10 cellular contexts compared by ENCODE assay signal in the genomic region with DNA sequence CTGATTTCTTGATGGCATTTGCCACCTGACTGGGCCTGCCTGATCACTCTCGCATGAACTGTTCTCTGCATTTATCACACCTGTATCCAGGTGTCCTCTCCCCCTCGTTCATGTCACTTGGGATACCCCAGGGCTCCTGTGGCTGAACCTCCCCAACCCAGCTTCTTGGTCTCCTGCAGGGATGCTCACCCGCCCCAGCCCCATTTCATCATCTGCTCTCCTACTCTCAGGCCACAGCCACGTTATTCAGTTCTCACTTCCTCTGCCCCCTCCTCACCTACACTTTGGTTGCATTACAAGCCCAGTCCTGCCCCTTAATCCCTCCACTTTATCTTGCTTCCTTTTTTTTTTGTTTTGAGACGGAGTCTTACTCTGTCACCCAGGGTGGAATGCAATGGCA. TPM values are rescaled to one million over a fixed set of nuclear protein-coding genes. Genes with fewer than 3 reads are reported as not detected.
DNase-seq lines count a peak whose midpoint lies in the region; ATAC-seq and TF ChIP-seq lines count a peak whose summit lies in the region.
"Had no signal": no experiment of that assay in that cellular context is flagged by ENCODE, and none has a peak within 500 bp of the region (broad histone marks: within the 10 kb centered on the region; RNA-seq: fewer than 3 reads in every experiment).

No MANE protein-coding gene starts in this region.

- no peaks in the 10 kb centered on the region for H3K79me2 ChIP-seq in PC-3 (ENCODE audit: low read length)

- no peak overlapping the region for H2BK15ac ChIP-seq in IMR-90 (ENCODE audit: low read depth, low read length)

- H3K4me2 ChIP-seq in IMR-90 (ENCODE audit: low read depth, low read length) (no peak overlapping the region), PC-3 (ENCODE audit: low read length) (no peak overlapping the region)

- no peaks in the 10 kb centered on the region for H3F3A ChIP-seq in PC-3 (ENCODE audit: low read length, unreplicated experiment)

- TF ChIP-seq CTCF in IMR-90 (conservative IDR thresholded peaks at IDR 0.05; ENCODE audit: low read depth, low read length) (no peak), PC-3 (conservative IDR thresholded peaks at IDR 0.05; ENCODE audit: low read depth, low read length) (no peak), foreskin keratinocyte (conservative IDR thresholded peaks at IDR 0.05) (no peak)

- no peaks in the 10 kb centered on the region for H3K9me1 ChIP-seq in IMR-90 (ENCODE audit: insufficient read depth, low read length)

- H3K56ac ChIP-seq in IMR-90 (ENCODE audit: extremely low read depth, insufficient read depth, low read length): no peak overlapping the region

- BruUV-seq in IMR-90 (replicated peaks; lab: Mats Ljungman, UMichigan) (no TSS peak), PC-3 (replicated peaks; lab: Mats Ljungman, UMichigan) (no TSS peak)

- no peak overlapping the region for H2BK20ac ChIP-seq in IMR-90 (ENCODE audit: low read depth, low read length)

- H3K27me3 ChIP-seq in IMR-90 (ENCODE audit: control insufficient read depth, insufficient read depth, low read length) (peaks cover 4% of the 10 kb centered on the region; the same call in 1 of the 2 replicates), PC-3 (ENCODE audit: low read length) (no peaks in the 10 kb centered on the region), foreskin keratinocyte (peaks cover 4% of the 10 kb centered on the region)
- H3K27me3 ChIP-seq: ovary had no signal

- TF ChIP-seq POLR2A in IMR-90 (IDR thresholded peaks at IDR 0.05; ENCODE audit: low read depth, low read length): no peak

- H3K36me3 ChIP-seq in IMR-90 (ENCODE audit: control insufficient read depth, insufficient read depth, low read length) (no peaks in the 10 kb centered on the region), PC-3 (ENCODE audit: low read depth, low read length) (no peaks in the 10 kb centered on the region)
- H3K36me3 ChIP-seq: ovary had no signal

- dilution Hi-C loops in IMR-90 (cut with HindIII; ENCODE audit: low sequenced_read_pairs, unreplicated experiment): no loop called here

- no peak overlapping the region for H3K18ac ChIP-seq in IMR-90 (ENCODE audit: low read depth, low read length)

- intact Hi-C loops in IMR-90 (cut with micrococcal nuclease): loop anchor here (1.0 to 2.0 kb wide), 4 partner anchors 62 to 280 kb away; a partner anchor contains a TSS
- intact Hi-C loops in PC-3 (cut with micrococcal nuclease): loop anchor here (1.0 to 10.0 kb wide), 3 partner anchors 62 to 280 kb away; a partner anchor contains a TSS

- 71% methylated on average over 3 of the region's 5 CpGs; no CpG with 5 or more reads in 1 of the 2 experiments for WGBS in IMR-90 (ENCODE audit: extremely low coverage in 2 of 2, insufficient read length in 1 of 2), 2 experiments

- H2BK5ac ChIP-seq in IMR-90 (ENCODE audit: low read depth, low read length, poor library complexity, severe bottlenecking): no peak overlapping the region

- H3K23ac ChIP-seq in IMR-90 (ENCODE audit: low read depth, low read length): no peak overlapping the region

- H4K8ac ChIP-seq in IMR-90 (ENCODE audit: low read depth in 2 of 2, low read length in 2 of 2): peak overlapping the region; percentile 13 to 89; a peak in 3 of 4 replicates

- H4K5ac ChIP-seq in IMR-90 (ENCODE audit: low read depth, low read length): peak overlapping the region; percentile 51; the same call in 1 of the 2 replicates

- 0 out of 2 replicates have a peak overlapping the region, but pooled peaks have one; percentile 69 for H2AK5ac ChIP-seq in IMR-90 (ENCODE audit: low read depth, low read length)

- no peaks in the 10 kb centered on the region for H3K79me1 ChIP-seq in IMR-90 (ENCODE audit: low read depth in 1 of 2, low read length in 2 of 2)

- in situ Hi-C loops in IMR-90 (cut with MboI; ENCODE audit: low sequenced_read_pairs): loop anchor here (5.0 to 10.0 kb wide), 3 partner anchors 60 to 290 kb away; a partner anchor contains a TSS

- no peak for TF ChIP-seq RAD21 in IMR-90 (IDR thresholded peaks at IDR 0.05; ENCODE audit: low read length)

- POLR2A ChIA-PET in IMR-90 (lab: Charles Lee; ENCODE audit: unreplicated experiment): no interaction called here
- POLR2A ChIA-PET in PC-3 (lab: Charles Lee; ENCODE audit: unreplicated experiment): no interaction called here

- H3K9me2 ChIP-seq in PC-3 (replicated peaks; ENCODE audit: low read length): no peaks in the 10 kb centered on the region

- H3K27ac ChIP-seq in IMR-90 (ENCODE audit: insufficient read depth, low read length) (no peak overlapping the region), PC-3 (ENCODE audit: low read length) (no peak overlapping the region), foreskin keratinocyte (no peak overlapping the region)
- H3K27ac ChIP-seq: ovary had no signal

- H2BK120ac ChIP-seq in IMR-90 (ENCODE audit: low read depth, low read length): peak overlapping the region; percentile 25; the same call in 1 of the 2 replicates

- peak overlapping the region; percentile 56 for H3K4ac ChIP-seq in IMR-90 (ENCODE audit: low read depth, low read length)

- H2AK9ac ChIP-seq in IMR-90 (replicated peaks; ENCODE audit: low read depth, low read length, poor library complexity): peak overlapping the region; percentile 4

- H4K20me1 ChIP-seq in IMR-90 (ENCODE audit: insufficient read depth, low read length): no peaks in the 10 kb centered on the region
- H4K20me1 ChIP-seq in PC-3 (ENCODE audit: low read length): no peaks in the 10 kb centered on the region

- peak overlapping the region; percentile 44; the same call in 1 of the 2 replicates for H4K91ac ChIP-seq in IMR-90 (ENCODE audit: insufficient read depth, low read depth, low read length)

- ATAC-seq in IMR-90 (ENCODE audit: low read depth) (no peak), PC-3 (no peak), foreskin keratinocyte (peak; percentile 36), HG02970 (IDR thresholded peaks at IDR 0.05; ENCODE audit: low FRiP score, unreplicated experiment) (no peak)

- H3K9ac ChIP-seq in IMR-90 (ENCODE audit: low read depth, low read length) (no peak overlapping the region; the same call in 1 of the 2 replicates), PC-3 (ENCODE audit: low read length) (no peak overlapping the region)

- H3K9me3 ChIP-seq in IMR-90 (ENCODE audit: control insufficient read depth, insufficient read depth, low read length): no peaks in the 10 kb centered on the region
- H3K9me3 ChIP-seq in PC-3 (ENCODE audit: low read length): no peaks in the 10 kb centered on the region
- H3K9me3 ChIP-seq: mucosa of descending colon, ovary had no signal

- H3K4me1 ChIP-seq in IMR-90 (ENCODE audit: control insufficient read depth, insufficient read depth, low read length): no peaks in the 10 kb centered on the region
- H3K4me1 ChIP-seq in PC-3 (ENCODE audit: insufficient read depth, low read length): no peaks in the 10 kb centered on the region
- H3K4me1 ChIP-seq in foreskin keratinocyte: peaks cover 14% of the 10 kb centered on the region

- H2AFZ ChIP-seq in IMR-90 (replicated peaks; ENCODE audit: low read length, poor library complexity): no peak overlapping the region
- peak overlapping the region; percentile 74 for H2AFZ ChIP-seq in PC-3 (ENCODE audit: low read length)

- CTCF ChIA-PET in IMR-90 (lab: Yijun Ruan, JAX) (interaction anchor here (2.3 kb wide), 1 partner anchor 62 kb away, joined by 13 read pairs; no protein-coding TSS in a partner anchor), PC-3 (lab: Charles Lee) (no interaction called here)

- H3K4me3 ChIP-seq in IMR-90 (ENCODE audit: insufficient read depth, low read depth, low read length) (no peak overlapping the region), PC-3 (ENCODE audit: low read length) (no peak overlapping the region)
- H3K4me3 ChIP-seq: mucosa of descending colon, ovary had no signal

- no peak overlapping the region for H3K14ac ChIP-seq in IMR-90 (replicated peaks; ENCODE audit: low read depth, low read length)

- peak; percentile 70 for DNase-seq in CD1c-positive myeloid dendritic cell (ENCODE audit: extremely low spot score)
- DNase-seq in IMR-90: no peak
- no peak for DNase-seq in PC-3
- peak in 1 of 2 donors; percentile 47 for DNase-seq in foreskin keratinocyte
- no peak for DNase-seq in NCI-H2029 treated with DMSO at 0.1 percent for 48 hours (lab: John Stamatoyannopoulos, UW)
- DNase-seq in SHP77 treated with DMSO at 0.1 percent for 48 hours (lab: John Stamatoyannopoulos, UW): no peak
- DNase-seq in activated CD4-positive, CD25-positive, alpha-beta regulatory T cell treated with anti-CD3 and anti-CD28 coated beads, Interleukin-2, amount 50 U/mL, for 72 hours: no peak

TF ChIP-seq in IMR-90, 13 proteins besides CTCF, POLR2A, EP300 and RAD21 (continues in another document):
- TF ChIP-seq CHD1 (IDR thresholded peaks at IDR 0.05; ENCODE audit: low read depth, low read length): no peak
- TF ChIP-seq, protein P1, sequence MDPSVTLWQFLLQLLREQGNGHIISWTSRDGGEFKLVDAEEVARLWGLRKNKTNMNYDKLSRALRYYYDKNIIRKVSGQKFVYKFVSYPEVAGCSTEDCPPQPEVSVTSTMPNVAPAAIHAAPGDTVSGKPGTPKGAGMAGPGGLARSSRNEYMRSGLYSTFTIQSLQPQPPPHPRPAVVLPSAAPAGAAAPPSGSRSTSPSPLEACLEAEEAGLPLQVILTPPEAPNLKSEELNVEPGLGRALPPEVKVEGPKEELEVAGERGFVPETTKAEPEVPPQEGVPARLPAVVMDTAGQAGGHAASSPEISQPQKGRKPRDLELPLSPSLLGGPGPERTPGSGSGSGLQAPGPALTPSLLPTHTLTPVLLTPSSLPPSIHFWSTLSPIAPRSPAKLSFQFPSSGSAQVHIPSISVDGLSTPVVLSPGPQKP (IDR thresholded peaks at IDR 0.05; ENCODE audit: borderline replicate concordance, low read depth, low read length): no peak
- no peak for TF ChIP-seq MAFK (IDR thresholded peaks at IDR 0.05; ENCODE audit: low read depth, low read length)
- no peak for TF ChIP-seq CEBPB (IDR thresholded peaks at IDR 0.05; ENCODE audit: low read depth, low read length)
- TF ChIP-seq FOS (IDR thresholded peaks at IDR 0.05; ENCODE audit: low read depth, low read length): no peak
- TF ChIP-seq SMC3 (IDR thresholded peaks at IDR 0.05; ENCODE audit: low read depth, low read length): no peak
- TF ChIP-seq RFX5 (IDR thresholded peaks at IDR 0.05; ENCODE audit: low read depth, low read length): no peak
- TF ChIP-seq NFE2L2 (IDR thresholded peaks at IDR 0.05; ENCODE audit: low read depth, low read length): no peak

RNA-seq across cellular contexts. Expression of a gene that starts 35.5 kb away (rescaled TPM):
- total RNA-seq in IMR-90 (2012; rRNA removed) (255 and 369 TPM in 2 replicates), PC-3 (2014; rRNA removed) (396 and 402 TPM in 2 replicates), foreskin keratinocyte (391 and 403 TPM in 2 replicates)
- polyA plus RNA-seq in IMR-90 (2012; rRNA removed) (267 and 285 TPM in 2 replicates), foreskin keratinocyte (306 and 343 TPM in 2 replicates)
- polyA plus RNA-seq in IMR-90 (2012; cell fraction: cytosol; rRNA removed): 145 and 287 TPM in 2 replicates
- 57.9 and 235 TPM in 2 replicates for polyA plus RNA-seq in IMR-90 (2012; cell fraction: nucleus; rRNA removed; ENCODE audit: low replicate concordance)

RNA-seq across cellular contexts. Expression of a gene that starts 51.4 kb away (rescaled TPM):
- total RNA-seq in IMR-90 (2012; rRNA removed) (6.1 and 7.2 TPM in 2 replicates), PC-3 (2014; rRNA removed) (13.3 and 14.2 TPM in 2 replicates), foreskin keratinocyte (15.7 and 16.2 TPM in 2 replicates)
- polyA plus RNA-seq in IMR-90 (2012; rRNA removed) (14.4 and 16.4 TPM in 2 replicates), foreskin keratinocyte (8.8 and 9.1 TPM in 2 replicates)
- polyA plus RNA-seq in IMR-90 (2012; cell fraction: cytosol; rRNA removed): 7.3 and 11.2 TPM in 2 replicates
- 38.8 and 64.4 TPM in 2 replicates for polyA plus RNA-seq in IMR-90 (2012; cell fraction: nucleus; rRNA removed; ENCODE audit: low replicate concordance)
